In genomic region chr11:72585762-72586590, GRCh38 we compare ENCODE assay signal across 8 cellular contexts.
DNase-seq lines count a peak whose midpoint lies in the region; ATAC-seq, FAIRE-seq and TF ChIP-seq lines count a peak whose summit lies in the region.

No MANE protein-coding gene starts in this region.

- peaks cover 76% of the 10 kb centered on the region for H3K27me3 ChIP-seq in AG04450 (ENCODE audit: control insufficient read depth, insufficient read depth, low read length)
- peaks cover 13 to 69% of the 10 kb centered on the region in 2 experiments; a peak in 3 of 5 replicates for H3K27me3 ChIP-seq in K562 (ENCODE audit: control insufficient read depth in 2 of 2, insufficient read depth in 2 of 2, low read length in 2 of 2)

- H3K36me3 ChIP-seq in K562 (ENCODE audit: control insufficient read depth, insufficient read depth, low read length) = no peaks in the 10 kb centered on the region

- no peaks in the 10 kb centered on the region for H3K79me2 ChIP-seq in K562 (ENCODE audit: control insufficient read depth, insufficient read depth, low read length)

- H4K20me1 ChIP-seq in K562 (replicated peaks; ENCODE audit: control insufficient read depth, insufficient read depth, low read length) = peaks cover 45% of the 10 kb centered on the region

- no peak overlapping the region for H2AFZ ChIP-seq in K562 (ENCODE audit: low read depth, low read length)

- peak; percentile 92 for FAIRE-seq in K562 (lab: Jason Lieb, UNC)

- H3K4me2 ChIP-seq in K562 (ENCODE audit: insufficient read depth, low read length) = no peak overlapping the region

- peaks cover 0 to 4% (median 4%) of the 10 kb centered on the region in 3 donors for H3K36me3 Mint-ChIP-seq in immature natural killer cell

- H3K27ac Mint-ChIP-seq in immature natural killer cell = peak overlapping the region in 5 of 6 donors; percentile 58 to 91 (median 68)

- peak; percentile 65 to 91 for TF ChIP-seq RAD21 in K562 (CRISPR knock-in tag; conservative IDR thresholded peaks at IDR 0.05 in 1 of 2, IDR thresholded peaks at IDR 0.05 in 1 of 2)

- TF ChIP-seq EP300 in K562 (IDR thresholded peaks at IDR 0.05; ENCODE audit: low read length) = no peak

- DNase-seq in AG04450 (ENCODE audit: low read depth, low spot score) (peak; percentile 10), GM19238 (ENCODE audit: insufficient read length, low spot score) (peak; percentile 89), NCI-H187 (lab: John Stamatoyannopoulos, UW) (peak; percentile 27 to 46), UCSD-AML1 (lab: John Stamatoyannopoulos, UW; ENCODE audit: unreplicated experiment) (peak; percentile 56), K562 (ENCODE audit: extremely low read depth in 1 of 4, low spot score in 3 of 4) (peak; percentile 80 to 85 (median 81)), immature natural killer cell (peak; percentile 66 to 69 (median 69))
- peak; percentile 36 to 82 for DNase-seq in stimulated activated CD4-positive, alpha-beta T cell treated with anti-CD3 and anti-CD28 coated beads, Interleukin-1b, Interleukin-23, amount 100 ng/mL, for 4 hours (ENCODE audit: low read depth in 2 of 2)

- no peak overlapping the region for H3K9ac ChIP-seq in K562 (ENCODE audit: insufficient read depth in 1 of 2, low read depth in 2 of 2, low read length in 2 of 2)

- peaks cover 3% of the 10 kb centered on the region for H3K9me1 ChIP-seq in K562 (ENCODE audit: control insufficient read depth, insufficient read depth, low read length)

- H3K9me3 Mint-ChIP-seq in immature natural killer cell = no peaks in the 10 kb centered on the region

- H3K4me1 Mint-ChIP-seq in immature natural killer cell = peaks cover 34 to 43% of the 10 kb centered on the region in 2 donors

- H3K9me3 ChIP-seq in AG04450 (ENCODE audit: control insufficient read depth, insufficient read depth, low read length) (peaks cover 4% of the 10 kb centered on the region; the same call in 1 of the 2 replicates), K562 (replicated peaks; ENCODE audit: control insufficient read depth, insufficient read depth, low read depth, low read length) (no peaks in the 10 kb centered on the region)

- no peak overlapping the region for H3K27ac ChIP-seq in AG04450 (ENCODE audit: low read depth, low read length)
- H3K27ac ChIP-seq in K562 (ENCODE audit: extremely low read depth, low read depth, low read length) = no peak overlapping the region

- no TSS peak for BruUV-seq in K562 (replicated peaks; lab: Mats Ljungman, UMichigan)

- intact Hi-C loops in K562 (cut with micrococcal nuclease) = loop anchor here (1.0 to 10.0 kb wide), 4 partner anchors 57 to 591 kb away; no protein-coding TSS in a partner anchor

- H3K4me3 Mint-ChIP-seq in immature natural killer cell = peak overlapping the region; percentile 81 to 95 (median 87)

- 1% methylated on average over 17 of the region's 18 CpGs for WGBS in K562 (ENCODE audit: insufficient coverage, low coverage, missing lambda C conversion rate)

- no peak for TF ChIP-seq POLR2A in K562 (conservative IDR thresholded peaks at IDR 0.05)

- peaks cover 6 to 14% (median 13%) of the 10 kb centered on the region in 3 donors for H3K27me3 Mint-ChIP-seq in immature natural killer cell (ENCODE audit: low read depth in 3 of 3)

- CTCF ChIA-PET in AG04450 (lab: Charles Lee) = interaction anchor here (0.5 to 2.6 kb wide), 19 partner anchors 10 to 762 kb away, joined by 3 to 18 read pairs (median 5); no protein-coding TSS in a partner anchor
- CTCF ChIA-PET in K562 (lab: Yijun Ruan, JAX; ENCODE audit: low intra/inter-chr PET ratio) = interaction anchor here (0.5 to 2.0 kb wide), 4 partner anchors 57 to 703 kb away, joined by 3 to 14 read pairs (median 6); no protein-coding TSS in a partner anchor

- H3K4me3 ChIP-seq in AG04450 (ENCODE audit: low read depth, low read length) (no peak overlapping the region), K562 (no peak overlapping the region)

- ATAC-seq in K562 = peak; percentile 90
- ATAC-seq in GM21526 (IDR thresholded peaks at IDR 0.05; ENCODE audit: low FRiP score, unreplicated experiment) = no peak

- POLR2A ChIA-PET in AG04450 (lab: Yijun Ruan, JAX) = no interaction called here
- POLR2A ChIA-PET in K562 (lab: Yijun Ruan, JAX) = interaction anchor here (0.8 to 1.0 kb wide), 2 partner anchors 7 to 245 kb away, joined by 3 to 4 read pairs; no protein-coding TSS in a partner anchor

- peaks cover 0 to 21% of the 10 kb centered on the region in 2 experiments; a peak in 2 of 5 replicates for H3K4me1 ChIP-seq in K562 (replicated peaks in 1 of 2; ENCODE audit: control insufficient read depth in 2 of 2, insufficient read depth in 2 of 2, low read length in 2 of 2)

- in situ Hi-C loops in K562 (cut with MboI) = loop anchor here (5.0 kb wide), 1 partner anchor 96 kb away; no protein-coding TSS in a partner anchor

- peak; percentile 84 for TF ChIP-seq CTCF in AG04450 (IDR thresholded peaks at IDR 0.05; ENCODE audit: low read depth, low read length)
- TF ChIP-seq CTCF in K562 (IDR thresholded peaks at IDR 0.05 in 2 of 3, conservative IDR thresholded peaks at IDR 0.05 in 1 of 3; ENCODE audit: insufficient read depth in 2 of 3, low read depth in 1 of 3, low read length in 3 of 3) = peak; percentile 85 to 92 (median 86)

TF ChIP-seq in K562, 482 proteins besides CTCF, POLR2A, EP300 and RAD21 (continues in another document):
- no peak for TF ChIP-seq HDAC8 (tag; IDR thresholded peaks at IDR 0.05)
- no peak for TF ChIP-seq HNRNPL (IDR thresholded peaks at IDR 0.05; ENCODE audit: low read depth, low read length)
- TF ChIP-seq, protein P1, sequence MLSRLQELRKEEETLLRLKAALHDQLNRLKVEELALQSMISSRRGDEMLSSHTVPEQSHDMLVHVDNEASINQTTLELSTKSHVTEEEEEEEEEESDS (CRISPR knock-in tag; IDR thresholded peaks at IDR 0.05) = no peak
- no peak for TF ChIP-seq JUN (IDR thresholded peaks at IDR 0.05; ENCODE audit: borderline replicate concordance, low read depth, low read length)
- TF ChIP-seq JUN (CRISPR knock-in tag; IDR thresholded peaks at IDR 0.05; ENCODE audit: borderline replicate concordance) = no peak
- 0 out of 4 replicates have a peak, but pooled peaks of 1 of the 2 experiments have one; percentile 40 for TF ChIP-seq FOXK2 (conservative IDR thresholded peaks at IDR 0.05 in 1 of 2, IDR thresholded peaks at IDR 0.05 in 1 of 2; ENCODE audit: low read depth in 2 of 2)
- no peak for TF ChIP-seq ZNF57 (CRISPR knock-in tag; IDR thresholded peaks at IDR 0.05)
- no peak for TF ChIP-seq E2F8 (IDR thresholded peaks at IDR 0.05; ENCODE audit: low read depth, partially characterized antibody)
- no peak for TF ChIP-seq NFIX (CRISPR knock-in tag; IDR thresholded peaks at IDR 0.05; ENCODE audit: low read depth)
- TF ChIP-seq TAF1 (IDR thresholded peaks at IDR 0.05; ENCODE audit: control insufficient read depth, extremely low read depth, insufficient read depth, low read length, severe bottlenecking) = no peak
- no peak for TF ChIP-seq ZNF584 (CRISPR knock-in tag; IDR thresholded peaks at IDR 0.05; ENCODE audit: low read depth)
- no peak for TF ChIP-seq SIN3B (IDR thresholded peaks at IDR 0.05; ENCODE audit: low read depth)
- TF ChIP-seq ZNF232 (CRISPR knock-in tag; IDR thresholded peaks at IDR 0.05) = no peak
- TF ChIP-seq ATF4 (CRISPR knock-in tag; IDR thresholded peaks at IDR 0.05) = no peak
- no peak for TF ChIP-seq ZC3H8 (IDR thresholded peaks at IDR 0.05)
- no peak for TF ChIP-seq ZNF589 (CRISPR knock-in tag; IDR thresholded peaks at IDR 0.05; ENCODE audit: low read depth)
- no peak for TF ChIP-seq ATF7 (IDR thresholded peaks at IDR 0.05)
- TF ChIP-seq CCAR2 (IDR thresholded peaks at IDR 0.05; ENCODE audit: low read depth, low read length) = no peak
- TF ChIP-seq E2F6 (IDR thresholded peaks at IDR 0.05; ENCODE audit: borderline replicate concordance in 1 of 2, extremely low read depth in 1 of 2, insufficient read depth in 1 of 2, insufficient read length in 1 of 2, low read depth in 1 of 2, low read length in 1 of 2, poor library complexity in 1 of 2, severe bottlenecking in 1 of 2) = no peak

Comparison
In these comparisons a context has a peak if more than half of its experiments do, and no peak if none do; other contexts are left out.
1. DNase-seq: peak in every context shown above with its lines; median percentile 89 in GM19238; 81 in K562; 69 in immature natural killer cell; 59 in stimulated activated CD4-positive, alpha-beta T cell treated with anti-CD3 and anti-CD28 coated beads, Interleukin-1b, Interleukin-23, amount 100 ng/mL, for 4 hours; 56 in UCSD-AML1; 36 in NCI-H187; 10 in AG04450.